8 cellular contexts compared by ENCODE assay signal in the genomic region with DNA sequence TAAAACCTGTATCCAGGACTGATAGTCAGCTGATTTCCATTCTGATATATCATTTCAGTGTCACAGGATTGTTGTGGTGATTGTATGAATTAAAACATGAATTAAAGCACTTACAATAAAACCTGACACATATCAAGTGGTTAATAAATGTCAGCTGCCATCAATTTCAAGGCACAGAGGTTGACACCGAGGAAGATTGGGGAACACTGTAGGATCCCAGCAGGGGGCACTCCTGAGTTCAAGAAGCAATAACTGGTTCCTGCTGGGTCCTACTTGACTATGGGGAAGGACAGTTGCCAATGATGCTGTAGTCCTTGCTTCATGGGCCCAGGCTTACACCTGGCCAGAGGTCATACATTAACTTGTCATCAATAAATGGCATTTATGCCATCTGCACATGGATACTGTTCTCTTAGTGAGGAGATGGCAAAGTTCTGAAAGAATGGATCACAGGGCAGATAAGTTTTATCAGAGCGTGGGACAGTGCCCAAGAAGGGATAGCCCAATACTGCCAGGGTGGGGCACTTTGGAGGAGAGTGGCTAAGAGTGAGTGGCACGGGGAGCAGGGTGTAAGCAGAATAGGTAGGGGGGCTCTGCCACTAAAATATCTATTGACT. TPM values are rescaled to one million over a fixed set of nuclear protein-coding genes. Genes with fewer than 3 reads are reported as not detected.
DNase-seq lines count a peak whose midpoint lies in the region; ATAC-seq and TF ChIP-seq lines count a peak whose summit lies in the region.

No MANE protein-coding gene starts in this region.

- H3K27ac Mint-ChIP-seq in activated CD4-positive, alpha-beta memory T cell treated with anti-CD3 and anti-CD28 coated beads for 36 hours: no peak overlapping the region
- H3K27ac Mint-ChIP-seq in activated CD4-positive, alpha-beta memory T cell treated with anti-CD3 and anti-CD28 coated beads, Interleukin-2, amount 10 ng/mL, durations not matched to agents 7 days and 5 days: no peak overlapping the region

- DNase-seq in activated CD4-positive, alpha-beta memory T cell treated with anti-CD3 and anti-CD28 coated beads for 36 hours: peak; percentile 16
- no peak for DNase-seq in activated CD4-positive, alpha-beta memory T cell treated with anti-CD3 and anti-CD28 coated beads, Interleukin-2, amount 10 ng/mL, durations not matched to agents 7 days and 5 days
- peak; percentile 50 for DNase-seq in KBM-7
- DNase-seq in adrenal gland: peak in 6 of 7 donors; percentile 31 to 69 (median 53)
- no peak for DNase-seq in GF-D8 (lab: John Stamatoyannopoulos, UW)
- no peak for DNase-seq in COR-L47 (lab: John Stamatoyannopoulos, UW)

- H3K4me3 ChIP-seq in adrenal gland (no peak overlapping the region), liver (ENCODE audit: low read depth in 1 of 3, low read length in 3 of 3) (no peak overlapping the region)

- no peaks in the 10 kb centered on the region for H3K27me3 Mint-ChIP-seq in activated CD4-positive, alpha-beta memory T cell treated with anti-CD3 and anti-CD28 coated beads for 36 hours
- H3K27me3 Mint-ChIP-seq in activated CD4-positive, alpha-beta memory T cell treated with anti-CD3 and anti-CD28 coated beads, Interleukin-2, amount 10 ng/mL, durations not matched to agents 7 days and 5 days: no peaks in the 10 kb centered on the region

- no peak overlapping the region for H3K9ac ChIP-seq in liver (ENCODE audit: low read depth in 1 of 2, low read length in 2 of 2)

- POLR2A ChIA-PET in activated CD4-positive, alpha-beta memory T cell treated with anti-CD3 and anti-CD28 coated beads for 36 hours (lab: Charles Lee): no interaction called here
- POLR2A ChIA-PET in activated CD4-positive, alpha-beta memory T cell treated with anti-CD3 and anti-CD28 coated beads, Interleukin-2, amount 10 ng/mL, durations not matched to agents 7 days and 5 days (lab: Charles Lee): no interaction called here

- TF ChIP-seq RAD21 in liver (IDR thresholded peaks at IDR 0.05): peak; percentile 73 to 79

- WGBS in adrenal gland, 4 donors: 74 to 85% (median 84%) methylated on average over 3 of the region's 3 CpGs
- WGBS in liver: 75% methylated on average over 3 of the region's 3 CpGs

- in situ Hi-C loops in KBM-7 (cut with MboI; ENCODE audit: low pct_unique_long_range_greater_than_20kb, low sequenced_read_pairs): no loop called here

- H3K9me3 Mint-ChIP-seq in activated CD4-positive, alpha-beta memory T cell treated with anti-CD3 and anti-CD28 coated beads for 36 hours: no peaks in the 10 kb centered on the region
- no peaks in the 10 kb centered on the region for H3K9me3 Mint-ChIP-seq in activated CD4-positive, alpha-beta memory T cell treated with anti-CD3 and anti-CD28 coated beads, Interleukin-2, amount 10 ng/mL, durations not matched to agents 7 days and 5 days

- H3K27me3 ChIP-seq in adrenal gland (no peaks in the 10 kb centered on the region), liver (ENCODE audit: control insufficient read depth in 4 of 4, insufficient read depth in 4 of 4, low read length in 3 of 4) (peaks cover 0 to 2% (median 0%) of the 10 kb centered on the region in 4 donors)

- CTCF ChIA-PET in activated CD4-positive, alpha-beta memory T cell treated with anti-CD3 and anti-CD28 coated beads for 36 hours (lab: Charles Lee): no interaction called here
- CTCF ChIA-PET in activated CD4-positive, alpha-beta memory T cell treated with anti-CD3 and anti-CD28 coated beads, Interleukin-2, amount 10 ng/mL, durations not matched to agents 7 days and 5 days (lab: Charles Lee): interaction anchor here (1.8 kb wide), 1 partner anchor 1159 kb away, joined by 7 read pairs; the partner anchor contains the start of gene GATAD1

- ATAC-seq in GM21526 (IDR thresholded peaks at IDR 0.05; ENCODE audit: low FRiP score, unreplicated experiment): no peak

- no peak for TF ChIP-seq POLR2A in adrenal gland (IDR thresholded peaks at IDR 0.05)

- no peak overlapping the region for H3K4me3 Mint-ChIP-seq in activated CD4-positive, alpha-beta memory T cell treated with anti-CD3 and anti-CD28 coated beads for 36 hours
- no peak overlapping the region for H3K4me3 Mint-ChIP-seq in activated CD4-positive, alpha-beta memory T cell treated with anti-CD3 and anti-CD28 coated beads, Interleukin-2, amount 10 ng/mL, durations not matched to agents 7 days and 5 days

- intact Hi-C loops in activated CD4-positive, alpha-beta memory T cell treated with anti-CD3 and anti-CD28 coated beads for 36 hours (cut with micrococcal nuclease): no loop called here
- intact Hi-C loops in adrenal gland (cut with DNase I): no loop called here

- H3K4me1 ChIP-seq in adrenal gland (replicated peaks in 1 of 2) (no peaks in the 10 kb centered on the region), liver (ENCODE audit: control insufficient read depth in 4 of 4, insufficient read depth in 4 of 4, low read length in 3 of 4) (no peaks in the 10 kb centered on the region)

- no peak overlapping the region for H3K27ac ChIP-seq in adrenal gland
- H3K27ac ChIP-seq in liver (ENCODE audit: low read depth in 1 of 2, low read length in 2 of 2): no peak overlapping the region

- H3K9me3 ChIP-seq in adrenal gland (replicated peaks in 1 of 3) (no peaks in the 10 kb centered on the region), liver (ENCODE audit: control insufficient read depth in 4 of 4, low read length in 3 of 4) (no peaks in the 10 kb centered on the region)

- H3K4me1 Mint-ChIP-seq in activated CD4-positive, alpha-beta memory T cell treated with anti-CD3 and anti-CD28 coated beads for 36 hours (ENCODE audit: low read depth): no peaks in the 10 kb centered on the region
- no peaks in the 10 kb centered on the region for H3K4me1 Mint-ChIP-seq in activated CD4-positive, alpha-beta memory T cell treated with anti-CD3 and anti-CD28 coated beads, Interleukin-2, amount 10 ng/mL, durations not matched to agents 7 days and 5 days

- TF ChIP-seq CTCF in adrenal gland (IDR thresholded peaks at IDR 0.05) (peak in 5 of 6 experiments; percentile 10 to 45 (median 41)), liver (IDR thresholded peaks at IDR 0.05; ENCODE audit: low read depth, low read length, missing input control) (peak; percentile 48)

- no peaks in the 10 kb centered on the region for H3K36me3 Mint-ChIP-seq in activated CD4-positive, alpha-beta memory T cell treated with anti-CD3 and anti-CD28 coated beads for 36 hours
- no peaks in the 10 kb centered on the region for H3K36me3 Mint-ChIP-seq in activated CD4-positive, alpha-beta memory T cell treated with anti-CD3 and anti-CD28 coated beads, Interleukin-2, amount 10 ng/mL, durations not matched to agents 7 days and 5 days (ENCODE audit: low read depth)

- H3K36me3 ChIP-seq in adrenal gland (replicated peaks in 1 of 2) (no peaks in the 10 kb centered on the region), liver (ENCODE audit: control insufficient read depth in 4 of 4, insufficient read depth in 3 of 4, low read depth in 1 of 4, low read length in 3 of 4) (no peaks in the 10 kb centered on the region)

TF ChIP-seq in liver, 16 proteins besides CTCF, POLR2A, EP300 and RAD21 (continues in another document):
- TF ChIP-seq, protein P1, sequence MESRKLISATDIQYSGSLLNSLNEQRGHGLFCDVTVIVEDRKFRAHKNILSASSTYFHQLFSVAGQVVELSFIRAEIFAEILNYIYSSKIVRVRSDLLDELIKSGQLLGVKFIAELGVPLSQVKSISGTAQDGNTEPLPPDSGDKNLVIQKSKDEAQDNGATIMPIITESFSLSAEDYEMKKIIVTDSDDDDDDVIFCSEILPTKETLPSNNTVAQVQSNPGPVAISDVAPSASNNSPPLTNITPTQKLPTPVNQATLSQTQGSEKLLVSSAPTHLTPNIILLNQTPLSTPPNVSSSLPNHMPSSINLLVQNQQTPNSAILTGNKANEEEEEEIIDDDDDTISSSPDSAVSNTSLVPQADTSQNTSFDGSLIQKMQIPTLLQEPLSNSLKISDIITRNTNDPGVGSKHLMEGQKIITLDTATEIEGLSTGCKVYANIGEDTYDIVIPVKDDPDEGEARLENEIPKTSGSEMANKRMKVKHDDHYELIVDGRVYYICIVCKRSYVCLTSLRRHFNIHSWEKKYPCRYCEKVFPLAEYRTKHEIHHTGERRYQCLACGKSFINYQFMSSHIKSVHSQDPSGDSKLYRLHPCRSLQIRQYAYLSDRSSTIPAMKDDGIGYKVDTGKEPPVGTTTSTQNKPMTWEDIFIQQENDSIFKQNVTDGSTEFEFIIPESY (IDR thresholded peaks at IDR 0.05): no peak
- TF ChIP-seq REST (IDR thresholded peaks at IDR 0.05) (no peak), GABPA (IDR thresholded peaks at IDR 0.05 in 1 of 2, conservative IDR thresholded peaks at IDR 0.05 in 1 of 2) (no peak), TAF1 (conservative IDR thresholded peaks at IDR 0.05) (no peak), HNF4G (IDR thresholded peaks at IDR 0.05) (no peak), FOXA2 (IDR thresholded peaks at IDR 0.05) (no peak)

RNA-seq across cellular contexts. Expression of gene FZD1, which starts 24.1 kb away (rescaled TPM):
- under 1 TPM in 1 of 2 experiments, not detected in 1; 0.05 TPM for total RNA-seq in activated CD4-positive, alpha-beta memory T cell treated with anti-CD3 and anti-CD28 coated beads for 36 hours
- under 1 TPM; 0.08 TPM for total RNA-seq in activated CD4-positive, alpha-beta memory T cell treated with anti-CD3 and anti-CD28 coated beads, Interleukin-2, amount 10 ng/mL, durations not matched to agents 7 days and 5 days
- total RNA-seq in adrenal gland (10 to 100 TPM in 6 of 8 donors, 1 to 10 TPM in 2; 5.6 to 24.6 (median 15.0) TPM), liver (1 to 10 TPM; 3.5 to 3.8 TPM)
- polyA plus RNA-seq in adrenal gland (1 to 10 TPM; 3.0 to 5.2 (median 3.3) TPM), liver (1 to 10 TPM in 1 of 2 donors, under 1 TPM in 1; 0.68 to 1.6 TPM)

Comparison
In these comparisons a context has a peak if more than half of its experiments do, and no peak if none do; other contexts are left out.
1. DNase-seq: peak in activated CD4-positive, alpha-beta memory T cell treated with anti-CD3 and anti-CD28 coated beads for 36 hours (single experiment), KBM-7 (single experiment) and adrenal gland (6 of 7); none in activated CD4-positive, alpha-beta memory T cell treated with anti-CD3 and anti-CD28 coated beads, Interleukin-2, amount 10 ng/mL, durations not matched to agents 7 days and 5 days (single experiment), GF-D8 (single experiment) and COR-L47 (single experiment).
2. RNA of gene FZD1, which starts 24.1 kb away (total RNA-seq): 5.6 to 24.6 TPM in adrenal gland and 3.5 to 3.8 TPM in liver; 0.08 TPM in activated CD4-positive, alpha-beta memory T cell treated with anti-CD3 and anti-CD28 coated beads, Interleukin-2, amount 10 ng/mL, durations not matched to agents 7 days and 5 days and 0.05 TPM in activated CD4-positive, alpha-beta memory T cell treated with anti-CD3 and anti-CD28 coated beads for 36 hours; every median in the first group is over 4 times any median in the second.